In the genomic region with DNA sequence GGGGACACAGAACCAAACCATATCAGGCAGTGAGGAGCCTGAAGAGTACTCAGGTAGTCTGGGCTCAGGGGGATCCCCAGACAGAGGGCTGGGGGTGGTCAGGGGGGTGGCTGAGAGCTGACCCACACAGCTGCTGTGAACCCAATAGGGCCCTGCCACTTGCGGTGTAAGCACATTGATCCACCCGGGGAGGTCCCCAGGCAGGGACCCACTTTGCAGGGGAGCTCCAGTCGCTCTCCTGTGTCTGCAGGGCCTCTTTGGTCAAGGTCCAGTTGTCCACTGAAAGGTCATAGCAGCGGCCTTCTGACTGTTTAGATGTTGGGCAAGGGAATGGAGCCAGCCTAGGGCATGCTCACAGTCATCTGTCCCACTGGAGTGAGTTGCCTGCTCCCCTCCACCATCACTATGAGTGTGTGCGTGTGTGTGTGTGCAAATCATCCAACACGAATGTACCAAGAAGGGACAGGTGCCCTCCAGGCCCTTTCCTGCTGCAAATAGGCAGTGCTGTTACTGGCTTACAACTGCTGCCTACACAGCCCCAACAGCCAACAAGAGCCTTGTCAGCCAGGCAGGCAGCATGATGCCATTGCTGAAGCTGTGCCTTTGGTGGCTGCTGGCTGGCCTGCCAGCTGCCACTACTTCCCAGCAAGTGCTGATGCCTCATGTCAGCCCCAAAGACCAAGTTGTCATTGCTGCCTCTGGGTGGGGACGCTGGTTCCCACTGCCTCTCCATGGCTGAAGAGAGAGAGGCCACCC, we compare ENCODE assay signal across 21 cellular contexts.
DNase-seq lines count a peak whose midpoint lies in the region; ATAC-seq and TF ChIP-seq lines count a peak whose summit lies in the region.
"Had no signal": no experiment of that assay in that cellular context is flagged by ENCODE, and none has a peak within 500 bp of the region (broad histone marks: within the 10 kb centered on the region; RNA-seq: fewer than 3 reads in every experiment).

No MANE protein-coding gene starts in this region.

- H3K27me3 Mint-ChIP-seq in glutamatergic neuron (ENCODE audit: unreplicated experiment) = peaks cover 20% of the 10 kb centered on the region
- H3K27me3 Mint-ChIP-seq: B cell had no signal

- H3K4me1 Mint-ChIP-seq in glutamatergic neuron (ENCODE audit: low read depth, unreplicated experiment) = peaks cover 18% of the 10 kb centered on the region
- H3K4me1 Mint-ChIP-seq: B cell; CD8-positive, alpha-beta memory T cell had no signal

- peak; percentile 23 for DNase-seq in DMS 273 (lab: John Stamatoyannopoulos, UW; ENCODE audit: unreplicated experiment)
- no peak for DNase-seq in DMS 273 treated with DMSO at 0.1 percent for 48 hours (lab: John Stamatoyannopoulos, UW)
- peak; percentile 15 for DNase-seq in glutamatergic neuron
- peak; percentile 66 for DNase-seq in myocyte (ENCODE audit: low read depth)
- DNase-seq in activated effector memory CD4-positive, alpha-beta T cell treated with anti-CD3 and anti-CD28 coated beads, Interleukin-2, amount 50 U/mL, for 16 hours = no peak
- no peak for DNase-seq in T-helper 1 cell
- no peak for DNase-seq in NCI-H2171 treated with DMSO at 0.1 percent for 48 hours (lab: John Stamatoyannopoulos, UW)
- DNase-seq: CD8-positive, alpha-beta memory T cell; DMS153; DND-41; GM23248; HFFc6; NCI-H1048; NCI-H1417; NCI-H187 treated with DMSO at 0.1 percent for 48 hours; NCI-H524 treated with DMSO at 0.1 percent for 48 hours; NCI-H82; NK-92 treated with Interleukin-12 subunit alpha and Interleukin-12 subunit beta, amount 100 ng/mL, for 24 hours; PC-3 had no signal

- no peak overlapping the region for H3K4me3 Mint-ChIP-seq in glutamatergic neuron (ENCODE audit: unreplicated experiment)
- H3K4me3 Mint-ChIP-seq: B cell; CD8-positive, alpha-beta memory T cell; HFFc6 had no signal

- peaks cover 7% of the 10 kb centered on the region for H3K36me3 Mint-ChIP-seq in glutamatergic neuron (ENCODE audit: unreplicated experiment)
- H3K36me3 Mint-ChIP-seq: CD8-positive, alpha-beta memory T cell had no signal

- H3K9me3 Mint-ChIP-seq in glutamatergic neuron (ENCODE audit: unreplicated experiment) = peaks cover 16% of the 10 kb centered on the region
- H3K9me3 Mint-ChIP-seq: CD8-positive, alpha-beta memory T cell; HFFc6 had no signal

- TF ChIP-seq CTCF in glutamatergic neuron (IDR thresholded peaks at IDR 0.05; ENCODE audit: partially characterized antibody, unreplicated experiment) = no peak

- ATAC-seq in GM21529 (IDR thresholded peaks at IDR 0.05; ENCODE audit: unreplicated experiment) = no peak
- ATAC-seq: PC-3 had no signal

- no peak overlapping the region for H3K27ac Mint-ChIP-seq in glutamatergic neuron (ENCODE audit: unreplicated experiment)
- H3K27ac Mint-ChIP-seq: B cell; CD8-positive, alpha-beta memory T cell; HFFc6 had no signal

Comparison
In these comparisons a context has a peak if more than half of its experiments do, and no peak if none do; other contexts are left out.
1. DNase-seq: peak in DMS 273 (single experiment), glutamatergic neuron (single experiment) and myocyte (single experiment); none in DMS 273 treated with DMSO at 0.1 percent for 48 hours (single experiment), activated effector memory CD4-positive, alpha-beta T cell treated with anti-CD3 and anti-CD28 coated beads, Interleukin-2, amount 50 U/mL, for 16 hours (single experiment), T-helper 1 cell (0 of 5) and NCI-H2171 treated with DMSO at 0.1 percent for 48 hours (single experiment).